In genomic region chr21:28309596-28309995, GRCh38 we compare ENCODE assay signal across 17 cellular contexts.
A peak's percentile ranks its signal among the peaks of the same experiment; 100 is the strongest.
DNase-seq lines count a peak whose midpoint lies in the region; ATAC-seq, FAIRE-seq and TF ChIP-seq lines count a peak whose summit lies in the region.
"Had no signal": no experiment of that assay in that cellular context is flagged by ENCODE, and none has a peak within 500 bp of the region (broad histone marks: within the 10 kb centered on the region; RNA-seq: fewer than 3 reads in every experiment).

No MANE protein-coding gene starts in this region.

- ATAC-seq in IMR-90 (ENCODE audit: low read depth) (no peak), left cardiac atrium (no peak)
- ATAC-seq: A549, GM12878, HCT116 had no signal

- peak overlapping the region; percentile 97 for H3K18ac ChIP-seq in IMR-90 (ENCODE audit: low read depth, low read length)

- H3K27me3 ChIP-seq in IMR-90 (ENCODE audit: control insufficient read depth, insufficient read depth, low read length) (no peaks in the 10 kb centered on the region), small intestine (ENCODE audit: control insufficient read depth in 2 of 2, insufficient read depth in 2 of 2, low read length in 2 of 2) (no peaks in the 10 kb centered on the region), Caco-2 (replicated peaks; ENCODE audit: control insufficient read depth, insufficient read depth, low read length) (no peaks in the 10 kb centered on the region)
- H3K27me3 ChIP-seq: BE2C had no signal

- H2AK9ac ChIP-seq in IMR-90 (replicated peaks; ENCODE audit: low read depth, low read length, poor library complexity), result no peak overlapping the region

- peaks cover 11% of the 10 kb centered on the region; the same call in 1 of the 2 replicates for H3K4me1 ChIP-seq in IMR-90 (ENCODE audit: control insufficient read depth, insufficient read depth, low read length)
- no peaks in the 10 kb centered on the region for H3K4me1 ChIP-seq in small intestine (ENCODE audit: control insufficient read depth in 2 of 2, insufficient read depth in 1 of 2, low read depth in 1 of 2, low read length in 1 of 2)
- H3K4me1 ChIP-seq in Caco-2, result no peaks in the 10 kb centered on the region
- H3K4me1 ChIP-seq: A549 had no signal

- dilution Hi-C loops in IMR-90 (cut with HindIII; ENCODE audit: low sequenced_read_pairs, unreplicated experiment), result no loop called here

- no peaks in the 10 kb centered on the region for H4K20me1 ChIP-seq in IMR-90 (ENCODE audit: insufficient read depth, low read length)

- BruUV-seq in IMR-90 (replicated peaks; lab: Mats Ljungman, UMichigan) (no TSS peak), Caco-2 (replicated peaks; lab: Mats Ljungman, UMichigan) (no TSS peak)

- H3K4ac ChIP-seq in IMR-90 (ENCODE audit: low read depth, low read length), result no peak overlapping the region

- no peaks in the 10 kb centered on the region for H3K79me1 ChIP-seq in IMR-90 (ENCODE audit: low read depth in 1 of 2, low read length in 2 of 2)

- no peaks in the 10 kb centered on the region for H3K9me1 ChIP-seq in IMR-90 (ENCODE audit: insufficient read depth, low read length)

- H3K4me3 ChIP-seq in IMR-90 (ENCODE audit: insufficient read depth, low read depth, low read length) (no peak overlapping the region), small intestine (ENCODE audit: low read depth in 1 of 2, low read length in 2 of 2) (no peak overlapping the region), Caco-2 (ENCODE audit: low read depth, low read length) (no peak overlapping the region)
- H3K4me3 ChIP-seq: A549, GM12878, GM23248 had no signal

- peaks cover 5% of the 10 kb centered on the region for H3K4me1 Mint-ChIP-seq in Caco-2 (ENCODE audit: low read depth, unreplicated experiment)
- H3K4me1 Mint-ChIP-seq: CD4-positive, alpha-beta memory T cell had no signal

- peak overlapping the region; percentile 17 for H2BK120ac ChIP-seq in IMR-90 (ENCODE audit: low read depth, low read length)

- H4K5ac ChIP-seq in IMR-90 (ENCODE audit: low read depth, low read length), result peak overlapping the region; percentile 94; the same call in 1 of the 2 replicates

- no peak overlapping the region for H3K27ac Mint-ChIP-seq in Caco-2 (ENCODE audit: unreplicated experiment)
- H3K27ac Mint-ChIP-seq: CD4-positive, alpha-beta memory T cell had no signal

- in situ Hi-C loops in IMR-90 (cut with MboI; ENCODE audit: low sequenced_read_pairs), result no loop called here

- no peak overlapping the region; the same call in 1 of the 2 replicates for H3K4me2 ChIP-seq in IMR-90 (ENCODE audit: low read depth, low read length)
- H3K4me2 ChIP-seq: A549 had no signal

- 0 out of 2 replicates have a peak overlapping the region, but pooled peaks have one; percentile 5 for H2AK5ac ChIP-seq in IMR-90 (ENCODE audit: low read depth, low read length)

- no CpG with 5 or more reads among the region's 2 CpGs for WGBS in IMR-90 (ENCODE audit: extremely low coverage in 2 of 2, insufficient read length in 1 of 2), 2 experiments
- WGBS in small intestine, 3 donors, result 43 to 58% (median 58%) methylated on average over 2 of the region's 2 CpGs

- TF ChIP-seq CTCF in IMR-90 (conservative IDR thresholded peaks at IDR 0.05; ENCODE audit: low read depth, low read length) (no peak), Caco-2 (IDR thresholded peaks at IDR 0.05; ENCODE audit: insufficient read depth in 1 of 2, low read depth in 1 of 2, low read length in 1 of 2, severe bottlenecking in 1 of 2, unreplicated experiment in 1 of 2) (no peak)

- CTCF ChIA-PET in IMR-90 (lab: Yijun Ruan, JAX) (no interaction called here), Caco-2 (lab: Charles Lee) (no interaction called here)

- no peaks in the 10 kb centered on the region for H3K36me3 Mint-ChIP-seq in Caco-2 (ENCODE audit: insufficient read depth, unreplicated experiment)
- H3K36me3 Mint-ChIP-seq: CD4-positive, alpha-beta memory T cell had no signal

- H2AFZ ChIP-seq in IMR-90 (replicated peaks; ENCODE audit: low read length, poor library complexity), result no peak overlapping the region
- H2AFZ ChIP-seq: GM23248 had no signal

- no peak overlapping the region for H2BK15ac ChIP-seq in IMR-90 (ENCODE audit: low read depth, low read length)

- H3K36me3 ChIP-seq in IMR-90 (ENCODE audit: control insufficient read depth, insufficient read depth, low read length) (no peaks in the 10 kb centered on the region), small intestine (ENCODE audit: control insufficient read depth in 2 of 2, insufficient read depth in 2 of 2, low read length in 2 of 2) (no peaks in the 10 kb centered on the region), Caco-2 (ENCODE audit: control insufficient read depth, insufficient read depth, low read length) (no peaks in the 10 kb centered on the region)
- H3K36me3 ChIP-seq: BE2C had no signal

- H3K9me3 Mint-ChIP-seq in Caco-2 (ENCODE audit: unreplicated experiment), result peaks cover 12% of the 10 kb centered on the region

- H3K9me3 ChIP-seq in IMR-90 (ENCODE audit: control insufficient read depth, insufficient read depth, low read length) (peaks cover 4% of the 10 kb centered on the region), small intestine (ENCODE audit: control insufficient read depth, low read depth) (no peaks in the 10 kb centered on the region), Caco-2 (no peaks in the 10 kb centered on the region; the same call in 1 of the 2 replicates)
- H3K9me3 ChIP-seq: A549, BE2C had no signal

- H3K4me3 Mint-ChIP-seq in Caco-2 (ENCODE audit: unreplicated experiment), result no peak overlapping the region
- H3K4me3 Mint-ChIP-seq: CD4-positive, alpha-beta memory T cell had no signal

- H2BK20ac ChIP-seq in IMR-90 (ENCODE audit: low read depth, low read length), result peak overlapping the region; percentile 34; the same call in 1 of the 2 replicates

- H3K27ac ChIP-seq in IMR-90 (ENCODE audit: insufficient read depth, low read length) (no peak overlapping the region), small intestine (ENCODE audit: low read depth in 1 of 2, low read length in 1 of 2) (no peak overlapping the region)
- H3K27ac ChIP-seq: A549, C4-2B, GM23248 had no signal

- DNase-seq in IMR-90 (no peak), frontal cortex (ENCODE audit: low spot score in 2 of 2) (no peak), left kidney (ENCODE audit: low read depth, low spot score) (peak; percentile 22), small intestine (peak; percentile 42), glomerular visceral epithelial cell (ENCODE audit: extremely low spot score) (no peak), left cardiac atrium (no peak), Caco-2 (no peak)
- DNase-seq in activated CD4-positive, alpha-beta T cell treated with anti-CD3 and anti-CD28 coated beads, Interleukin-2, amount 50 U/mL, for 48 hours, result no peak
- DNase-seq: BE2C; CD4-positive, alpha-beta memory T cell; GM23248 had no signal

- H3K23ac ChIP-seq in IMR-90 (ENCODE audit: low read depth, low read length), result no peak overlapping the region

- intact Hi-C loops in IMR-90 (cut with micrococcal nuclease) (no loop called here), left cardiac atrium (cut with DNase I) (no loop called here), Caco-2 (cut with micrococcal nuclease; ENCODE audit: unreplicated experiment) (no loop called here)

- H3K27me3 Mint-ChIP-seq in Caco-2 (ENCODE audit: insufficient read depth, unreplicated experiment), result no peaks in the 10 kb centered on the region
- H3K27me3 Mint-ChIP-seq: CD4-positive, alpha-beta memory T cell had no signal

- TF ChIP-seq RAD21 in IMR-90 (IDR thresholded peaks at IDR 0.05; ENCODE audit: low read length), result no peak

- no peak overlapping the region for H3K14ac ChIP-seq in IMR-90 (replicated peaks; ENCODE audit: low read depth, low read length)

- FAIRE-seq in frontal cortex (lab: Jason Lieb, UNC), result peak; percentile 34
- FAIRE-seq in small intestine (lab: Jason Lieb, UNC), result peak; percentile 68
- FAIRE-seq: A549, GM12878, GM18507, H54 had no signal

- no peak overlapping the region for H3K56ac ChIP-seq in IMR-90 (ENCODE audit: extremely low read depth, insufficient read depth, low read length)

- no peak for TF ChIP-seq POLR2A in IMR-90 (IDR thresholded peaks at IDR 0.05; ENCODE audit: low read depth, low read length)

- POLR2A ChIA-PET in IMR-90 (lab: Charles Lee; ENCODE audit: unreplicated experiment) (no interaction called here), Caco-2 (lab: Charles Lee) (no interaction called here)

- peak overlapping the region; percentile 31; the same call in 1 of the 2 replicates for H4K91ac ChIP-seq in IMR-90 (ENCODE audit: insufficient read depth, low read depth, low read length)

- peak overlapping the region; percentile 73 for H2BK5ac ChIP-seq in IMR-90 (ENCODE audit: low read depth, low read length, poor library complexity, severe bottlenecking)

- peak overlapping the region; percentile 12 to 65; a peak in 2 of 4 replicates for H4K8ac ChIP-seq in IMR-90 (ENCODE audit: low read depth in 2 of 2, low read length in 2 of 2)

- H3K9ac ChIP-seq in IMR-90 (ENCODE audit: low read depth, low read length), result no peak overlapping the region
- H3K9ac ChIP-seq: GM23248 had no signal

TF ChIP-seq in IMR-90, 13 proteins besides CTCF, POLR2A, EP300 and RAD21:
- TF ChIP-seq MAZ (IDR thresholded peaks at IDR 0.05; ENCODE audit: borderline replicate concordance, low read depth, low read length) (no peak), FOS (IDR thresholded peaks at IDR 0.05; ENCODE audit: low read depth, low read length) (no peak), MAFK (IDR thresholded peaks at IDR 0.05; ENCODE audit: low read depth, low read length) (no peak), RFX5 (IDR thresholded peaks at IDR 0.05; ENCODE audit: low read depth, low read length) (no peak)
- TF ChIP-seq, protein P1, sequence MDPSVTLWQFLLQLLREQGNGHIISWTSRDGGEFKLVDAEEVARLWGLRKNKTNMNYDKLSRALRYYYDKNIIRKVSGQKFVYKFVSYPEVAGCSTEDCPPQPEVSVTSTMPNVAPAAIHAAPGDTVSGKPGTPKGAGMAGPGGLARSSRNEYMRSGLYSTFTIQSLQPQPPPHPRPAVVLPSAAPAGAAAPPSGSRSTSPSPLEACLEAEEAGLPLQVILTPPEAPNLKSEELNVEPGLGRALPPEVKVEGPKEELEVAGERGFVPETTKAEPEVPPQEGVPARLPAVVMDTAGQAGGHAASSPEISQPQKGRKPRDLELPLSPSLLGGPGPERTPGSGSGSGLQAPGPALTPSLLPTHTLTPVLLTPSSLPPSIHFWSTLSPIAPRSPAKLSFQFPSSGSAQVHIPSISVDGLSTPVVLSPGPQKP (IDR thresholded peaks at IDR 0.05; ENCODE audit: borderline replicate concordance, low read depth, low read length), result no peak

Comparison
In these comparisons a context has a peak if more than half of its experiments do, and no peak if none do; other contexts are left out.
1. DNase-seq: peak in left kidney (single experiment) and small intestine (single experiment); none in IMR-90 (single experiment), frontal cortex (0 of 2), glomerular visceral epithelial cell (single experiment), left cardiac atrium (single experiment), activated CD4-positive, alpha-beta T cell treated with anti-CD3 and anti-CD28 coated beads, Interleukin-2, amount 50 U/mL, for 48 hours (0 of 2) and Caco-2 (0 of 2).